ENCODE assay signal across 1 cellular context in genomic region chr18:32158108-32158624, GRCh38.
A peak's percentile ranks its signal among the peaks of the same experiment; 100 is the strongest.
TF ChIP-seq lines count a peak whose summit lies in the region.

No MANE protein-coding gene starts in this region.

TF ChIP-seq in HEK293, 187 proteins besides CTCF, POLR2A, EP300 and RAD21 (continued from another document and continues in another):
- TF ChIP-seq ZBTB44 (tag by site-specific recombination; IDR thresholded peaks at IDR 0.05) = no peak
- TF ChIP-seq ZNF211 (tag by site-specific recombination; IDR thresholded peaks at IDR 0.05; ENCODE audit: low read depth) = no peak
- TF ChIP-seq OSR2 (tag by site-specific recombination; IDR thresholded peaks at IDR 0.05) = no peak
- no peak for TF ChIP-seq KLF8 (tag by site-specific recombination; IDR thresholded peaks at IDR 0.05)
- TF ChIP-seq ZNF623 (tag by site-specific recombination; IDR thresholded peaks at IDR 0.05) = no peak
- no peak for TF ChIP-seq ZNF513 (tag by site-specific recombination; IDR thresholded peaks at IDR 0.05)
- no peak for TF ChIP-seq ZNF302 (tag by site-specific recombination; IDR thresholded peaks at IDR 0.05; ENCODE audit: low read depth)
- no peak for TF ChIP-seq ZNF214 (tag by site-specific recombination; IDR thresholded peaks at IDR 0.05; ENCODE audit: borderline replicate concordance)
- TF ChIP-seq ZNF26 (tag by site-specific recombination; IDR thresholded peaks at IDR 0.05) = no peak
- TF ChIP-seq ZNF114 (tag by site-specific recombination; IDR thresholded peaks at IDR 0.05) = no peak
- no peak for TF ChIP-seq ZNF138 (tag by site-specific recombination; IDR thresholded peaks at IDR 0.05; ENCODE audit: borderline replicate concordance)
- no peak for TF ChIP-seq ZNF146 (tag by site-specific recombination; IDR thresholded peaks at IDR 0.05)
- no peak for TF ChIP-seq ZNF266 (tag by site-specific recombination; IDR thresholded peaks at IDR 0.05; ENCODE audit: low read depth)
- no peak for TF ChIP-seq ZNF155 (tag by site-specific recombination; IDR thresholded peaks at IDR 0.05)
- no peak for TF ChIP-seq ZNF280C (tag by site-specific recombination; IDR thresholded peaks at IDR 0.05)
- no peak for TF ChIP-seq ZNF324 (tag by site-specific recombination; IDR thresholded peaks at IDR 0.05)
- no peak for TF ChIP-seq ZNF350 (tag by site-specific recombination; IDR thresholded peaks at IDR 0.05)
- no peak for TF ChIP-seq ZNF19 (tag by site-specific recombination; IDR thresholded peaks at IDR 0.05; ENCODE audit: low read depth)
- TF ChIP-seq ZNF530 (tag by site-specific recombination; IDR thresholded peaks at IDR 0.05; ENCODE audit: low read depth) = no peak
- TF ChIP-seq KLF7 (tag by site-specific recombination; IDR thresholded peaks at IDR 0.05; ENCODE audit: borderline replicate concordance) = no peak
- no peak for TF ChIP-seq MEIS1 (CRISPR knock-in tag; IDR thresholded peaks at IDR 0.05; ENCODE audit: borderline replicate concordance)
- no peak for TF ChIP-seq ZNF624 (tag by site-specific recombination; IDR thresholded peaks at IDR 0.05)
- TF ChIP-seq MYNN (tag by site-specific recombination; IDR thresholded peaks at IDR 0.05; ENCODE audit: borderline replicate concordance) = no peak
- no peak for TF ChIP-seq ZNF488 (tag by site-specific recombination; IDR thresholded peaks at IDR 0.05)
- peak; percentile 97 for TF ChIP-seq TRIM28 (IDR thresholded peaks at IDR 0.05; ENCODE audit: borderline replicate concordance, low read length)
- TF ChIP-seq ZNF223 (tag by site-specific recombination; IDR thresholded peaks at IDR 0.05) = no peak
- TF ChIP-seq PRDM1 (tag by site-specific recombination; IDR thresholded peaks at IDR 0.05) = peak; percentile 95
- TF ChIP-seq ZXDB (tag by site-specific recombination; IDR thresholded peaks at IDR 0.05) = 0 out of 2 replicates have a peak, but pooled peaks have one; percentile 50
- no peak for TF ChIP-seq ZBTB26 (tag by site-specific recombination; optimal IDR thresholded peaks at IDR 0.05)
- TF ChIP-seq ZNF830 (tag by site-specific recombination; IDR thresholded peaks at IDR 0.05; ENCODE audit: low read depth) = no peak
- TF ChIP-seq ZNF132 (tag by site-specific recombination; IDR thresholded peaks at IDR 0.05; ENCODE audit: borderline replicate concordance) = no peak
- no peak for TF ChIP-seq ZNF416 (tag by site-specific recombination; IDR thresholded peaks at IDR 0.05)
- no peak for TF ChIP-seq ZNF311 (tag by site-specific recombination; IDR thresholded peaks at IDR 0.05; ENCODE audit: borderline replicate concordance)
- no peak for TF ChIP-seq ZNF112 (tag by site-specific recombination; IDR thresholded peaks at IDR 0.05)
- TF ChIP-seq ZNF24 (tag by site-specific recombination; IDR thresholded peaks at IDR 0.05) = no peak
- TF ChIP-seq ZNF121 (tag by site-specific recombination; IDR thresholded peaks at IDR 0.05) = no peak; the same call in 1 of the 2 replicates
- no peak for TF ChIP-seq ZNF626 (tag by site-specific recombination; IDR thresholded peaks at IDR 0.05)
- no peak for TF ChIP-seq ZNF16 (tag by site-specific recombination; IDR thresholded peaks at IDR 0.05; ENCODE audit: low read depth)
- no peak for TF ChIP-seq ZNF747 (tag by site-specific recombination; IDR thresholded peaks at IDR 0.05)
- TF ChIP-seq ZSCAN23 (tag by site-specific recombination; IDR thresholded peaks at IDR 0.05) = no peak
- no peak for TF ChIP-seq ZBTB7A (tag by site-specific recombination; IDR thresholded peaks at IDR 0.05; ENCODE audit: low read depth)
- no peak for TF ChIP-seq ZNF433 (tag by site-specific recombination; IDR thresholded peaks at IDR 0.05; ENCODE audit: low read depth)
- TF ChIP-seq ZNF600 (tag by site-specific recombination; IDR thresholded peaks at IDR 0.05) = no peak
- TF ChIP-seq ZNF660 (tag by site-specific recombination; IDR thresholded peaks at IDR 0.05) = peak; percentile 71
- peak; percentile 52; the same call in 1 of the 2 replicates for TF ChIP-seq TCF7L2 (IDR thresholded peaks at IDR 0.05; ENCODE audit: borderline replicate concordance, low read depth, low read length)
- TF ChIP-seq ZNF239 (tag by site-specific recombination; IDR thresholded peaks at IDR 0.05) = no peak
- no peak for TF ChIP-seq HIC1 (tag by site-specific recombination; IDR thresholded peaks at IDR 0.05)
- no peak for TF ChIP-seq ZNF791 (tag by site-specific recombination; IDR thresholded peaks at IDR 0.05)
- TF ChIP-seq GLIS1 (tag by site-specific recombination; IDR thresholded peaks at IDR 0.05) = no peak
- no peak for TF ChIP-seq ZNF37A (tag by site-specific recombination; IDR thresholded peaks at IDR 0.05)
- TF ChIP-seq ZNF585B (tag by site-specific recombination; IDR thresholded peaks at IDR 0.05) = no peak
- no peak for TF ChIP-seq ZNF701 (tag by site-specific recombination; IDR thresholded peaks at IDR 0.05)
- TF ChIP-seq ZFP41 (tag by site-specific recombination; IDR thresholded peaks at IDR 0.05; ENCODE audit: borderline replicate concordance) = no peak
- TF ChIP-seq ZNF792 (tag by site-specific recombination; IDR thresholded peaks at IDR 0.05) = no peak
- peak; percentile 90 for TF ChIP-seq ZEB2 (tag by site-specific recombination; IDR thresholded peaks at IDR 0.05)
- peak; percentile 86 for TF ChIP-seq ZNF362 (tag by site-specific recombination; IDR thresholded peaks at IDR 0.05)
- TF ChIP-seq ZNF335 (tag by site-specific recombination; conservative IDR thresholded peaks at IDR 0.05) = peak; percentile 45; the same call in 1 of the 2 replicates
- peak; percentile 15; the same call in 1 of the 2 replicates for TF ChIP-seq TSHZ1 (tag by site-specific recombination; IDR thresholded peaks at IDR 0.05; ENCODE audit: borderline replicate concordance)
- no peak for TF ChIP-seq EGR2 (tag by site-specific recombination; IDR thresholded peaks at IDR 0.05; ENCODE audit: low read depth)
